In the genomic region with DNA sequence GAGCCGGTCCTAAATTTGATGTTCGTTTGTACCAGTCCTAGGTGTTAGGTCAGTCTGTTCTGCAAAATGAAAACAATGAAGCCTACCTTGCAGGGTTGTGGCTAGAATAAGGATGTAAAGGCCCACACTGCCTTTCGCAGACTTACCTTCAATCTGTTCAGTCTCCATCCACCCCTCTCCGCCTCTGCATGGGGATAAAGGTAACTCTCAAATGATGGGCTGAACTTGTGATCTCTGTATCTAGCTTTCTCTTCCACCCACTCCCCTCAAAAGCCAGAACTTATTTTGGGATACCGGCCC, we compare ENCODE assay signal across 8 cellular contexts. TPM values are rescaled to one million over a fixed set of nuclear protein-coding genes. Genes with fewer than 3 reads are reported as not detected.
DNase-seq lines count a peak whose midpoint lies in the region; ATAC-seq, FAIRE-seq and TF ChIP-seq lines count a peak whose summit lies in the region.
"Not testable (repeated sequence)": the region's sequence is repeated elsewhere in the genome, so short reads cannot be mapped to it uniquely, and the experiment has no call there.

No MANE protein-coding gene starts in this region.

- H3K27ac ChIP-seq in heart left ventricle, result not testable (repeated sequence)

- not testable (repeated sequence) for H3K4me1 ChIP-seq in heart left ventricle

- not testable (repeated sequence) for H3K27me3 ChIP-seq in heart left ventricle

- H3K36me3 ChIP-seq in heart left ventricle, result not testable (repeated sequence)

- no CpG with 5 or more reads among the region's 5 CpGs for WGBS in heart left ventricle, 4 donors

- not testable (repeated sequence) for TF ChIP-seq POLR2A in heart left ventricle (IDR thresholded peaks at IDR 0.05)

- H3K4me3 ChIP-seq in heart left ventricle, result not testable (repeated sequence)

- ATAC-seq in GM18499 (IDR thresholded peaks at IDR 0.05; ENCODE audit: insufficient read depth, unreplicated experiment), result peak; percentile 32
- peak; percentile 16 for ATAC-seq in GM21717 (IDR thresholded peaks at IDR 0.05; ENCODE audit: unreplicated experiment)
- ATAC-seq in HG02938 (IDR thresholded peaks at IDR 0.05; ENCODE audit: unreplicated experiment), result peak; percentile 24
- ATAC-seq in HG03442 (IDR thresholded peaks at IDR 0.05; ENCODE audit: unreplicated experiment), result peak; percentile 25
- peak; percentile 8 to 26 for ATAC-seq in activated CD4-positive, CD25-positive, alpha-beta regulatory T cell treated with anti-CD3 and anti-CD28 coated beads, Interleukin-2, amount 50 U/mL, for 24 hours
- ATAC-seq in heart left ventricle, result peak in 3 of 4 donors; percentile 8 to 34 (median 30)
- peak; percentile 40 for ATAC-seq in sciatic nerve

- not testable (repeated sequence) for DNase-seq in GM19239 (ENCODE audit: insufficient read length, low spot score); heart left ventricle; sciatic nerve (ENCODE audit: low spot score)

- intact Hi-C loops in heart left ventricle (cut with DNase I); sciatic nerve (cut with DNase I): not testable (repeated sequence)

- H3K9me3 ChIP-seq in heart left ventricle, result not testable (repeated sequence)

- FAIRE-seq in GM19239 (lab: Jason Lieb, UNC), result peak; percentile 92

- not testable (repeated sequence) for TF ChIP-seq CTCF in heart left ventricle (IDR thresholded peaks at IDR 0.05)

RNA-seq across cellular contexts. Expression of gene SERF1A, which starts 0.8 kb away (rescaled TPM):
- total RNA-seq in heart left ventricle (10 to 100 TPM in 1 of 9 donors, 1 to 10 TPM in 8; 2.1 to 13.1 (median 5.1) TPM), sciatic nerve (7.8 TPM)
- 1 to 10 TPM; 2.4 to 6.3 TPM for polyA plus RNA-seq in heart left ventricle

RNA-seq across cellular contexts. Expression of gene SMN1, which starts 23.7 kb away (rescaled TPM):
- 10 to 100 TPM in 7 of 9 donors, 1 to 10 TPM in 2; 9.4 to 23.1 (median 15.1) TPM for total RNA-seq in heart left ventricle
- polyA plus RNA-seq in heart left ventricle, result 10 to 100 TPM; 24.5 to 28.9 TPM
- 25.7 TPM for total RNA-seq in sciatic nerve
